ENCODE assay signal across 8 cellular contexts in genomic region chr9:5438301-5439162, GRCh38. TPM values are rescaled to one million over a fixed set of nuclear protein-coding genes. Genes with fewer than 3 reads are reported as not detected.
DNase-seq lines count a peak whose midpoint lies in the region; ATAC-seq, FAIRE-seq and TF ChIP-seq lines count a peak whose summit lies in the region.

No MANE protein-coding gene starts in this region.

- H3K9me3 ChIP-seq in OCI-LY3 (ENCODE audit: insufficient read depth, low read length) (no peaks in the 10 kb centered on the region), astrocyte (ENCODE audit: insufficient read depth, low read depth, low read length) (no peaks in the 10 kb centered on the region)

- H3K4me3 ChIP-seq in HFF-Myc (replicated peaks; ENCODE audit: low read depth, low read length) (peak overlapping the region; percentile 65), OCI-LY3 (ENCODE audit: low read length) (peak overlapping the region; percentile 82), astrocyte (ENCODE audit: insufficient read depth, low read depth, low read length) (peak overlapping the region; percentile 83)

- DNase-seq in HFF-Myc (ENCODE audit: extremely low read depth, low read depth) = no peak
- peak; percentile 73 for DNase-seq in astrocyte (ENCODE audit: low read depth)
- DNase-seq in kidney tubule cell (ENCODE audit: low spot score) = peak; percentile 87
- peak; percentile 30 for DNase-seq in stimulated activated CD8-positive, alpha-beta memory T cell treated with anti-CD3 and anti-CD28 coated beads, Interleukin-7, amount 100 ng/mL, for 24 hours (ENCODE audit: low read depth)
- DNase-seq in GM19240 (ENCODE audit: insufficient read length, low spot score) = no peak
- DNase-seq in HuH-7 (ENCODE audit: low spot score) = no peak

- no peaks in the 10 kb centered on the region for H4K20me1 ChIP-seq in OCI-LY3 (ENCODE audit: insufficient read depth, low read length)
- H4K20me1 ChIP-seq in astrocyte (ENCODE audit: insufficient read depth, low read length) = no peaks in the 10 kb centered on the region

- H3K27ac ChIP-seq in OCI-LY3 (ENCODE audit: low read length) (peak overlapping the region; percentile 94), astrocyte (ENCODE audit: low read depth, low read length) (peak overlapping the region; percentile 93)

- peaks cover 27% of the 10 kb centered on the region for H3K4me1 Mint-ChIP-seq in astrocyte (ENCODE audit: low read depth, unreplicated experiment)

- H3K27me3 ChIP-seq in OCI-LY3 (ENCODE audit: low read depth, low read length) (no peaks in the 10 kb centered on the region), astrocyte (ENCODE audit: insufficient read depth, low read length) (no peaks in the 10 kb centered on the region)

- H3K4me2 ChIP-seq in OCI-LY3 (ENCODE audit: low read length) (peak overlapping the region; percentile 96), astrocyte (ENCODE audit: low read length) (peak overlapping the region; percentile 97)

- peaks cover 11% of the 10 kb centered on the region for H3K36me3 Mint-ChIP-seq in astrocyte (ENCODE audit: low read depth, unreplicated experiment)

- H3K79me2 ChIP-seq in OCI-LY3 (ENCODE audit: low read length) = peaks cover 11% of the 10 kb centered on the region
- peaks cover 5% of the 10 kb centered on the region for H3K79me2 ChIP-seq in astrocyte (ENCODE audit: insufficient read depth, low read length)

- peak; percentile 52 for ATAC-seq in GM18499 (IDR thresholded peaks at IDR 0.05; ENCODE audit: insufficient read depth, unreplicated experiment)

- H3K27me3 Mint-ChIP-seq in astrocyte (ENCODE audit: low read depth, unreplicated experiment) = no peaks in the 10 kb centered on the region

- peak overlapping the region; percentile 18; the same call in 1 of the 2 replicates for H2AFZ ChIP-seq in OCI-LY3 (ENCODE audit: low read depth, low read length)
- H2AFZ ChIP-seq in astrocyte (ENCODE audit: low read depth, low read length) = peak overlapping the region; percentile 81

- TF ChIP-seq CTCF in HFF-Myc (IDR thresholded peaks at IDR 0.05; ENCODE audit: low read depth, low read length, missing control alignments) (no peak), OCI-LY3 (IDR thresholded peaks at IDR 0.05; ENCODE audit: low read depth, low read length) (no peak), astrocyte (IDR thresholded peaks at IDR 0.05; ENCODE audit: insufficient read depth, low read depth, low read length) (no peak)

- H3K4me3 Mint-ChIP-seq in astrocyte (ENCODE audit: unreplicated experiment) = peak overlapping the region; percentile 87

- FAIRE-seq in astrocyte (lab: Jason Lieb, UNC) = peak; percentile 5

- H3K9ac ChIP-seq in OCI-LY3 (ENCODE audit: low read length) = peak overlapping the region; percentile 87
- peak overlapping the region; percentile 93 for H3K9ac ChIP-seq in astrocyte (ENCODE audit: low read length)

- H3K36me3 ChIP-seq in OCI-LY3 (replicated peaks; ENCODE audit: low read depth, low read length) = peaks cover 16% of the 10 kb centered on the region
- no peaks in the 10 kb centered on the region for H3K36me3 ChIP-seq in astrocyte (ENCODE audit: insufficient read depth, low read length)

- peaks cover 38% of the 10 kb centered on the region for H3K4me1 ChIP-seq in OCI-LY3 (ENCODE audit: low read length)
- H3K4me1 ChIP-seq in astrocyte (ENCODE audit: insufficient read depth, low read length) = peaks cover 17% of the 10 kb centered on the region

- H3K9me3 Mint-ChIP-seq in astrocyte (ENCODE audit: unreplicated experiment) = peaks cover 6% of the 10 kb centered on the region

- peak overlapping the region; percentile 90 for H3K27ac Mint-ChIP-seq in astrocyte (ENCODE audit: unreplicated experiment)

RNA-seq across cellular contexts. Expression of gene PLGRKT, which starts 0.8 kb away (rescaled TPM):
- 10.6 and 14.7 TPM in 2 replicates for total RNA-seq in astrocyte

RNA-seq across cellular contexts. Expression of gene CD274, which starts 11.8 kb away (rescaled TPM):
- total RNA-seq in astrocyte = 20.5 and 21.4 TPM in 2 replicates

Comparison
In these comparisons a context has a peak if more than half of its experiments do, and no peak if none do; other contexts are left out.
1. DNase-seq: peak in astrocyte (single experiment), kidney tubule cell (single experiment) and stimulated activated CD8-positive, alpha-beta memory T cell treated with anti-CD3 and anti-CD28 coated beads, Interleukin-7, amount 100 ng/mL, for 24 hours (single experiment); none in HFF-Myc (single experiment), GM19240 (single experiment) and HuH-7 (single experiment).
2. Peak in every context shown above with its lines, with median percentiles within 50 percentile points of each other: H3K4me3 ChIP-seq.